8 cellular contexts compared by ENCODE assay signal in the genomic region with DNA sequence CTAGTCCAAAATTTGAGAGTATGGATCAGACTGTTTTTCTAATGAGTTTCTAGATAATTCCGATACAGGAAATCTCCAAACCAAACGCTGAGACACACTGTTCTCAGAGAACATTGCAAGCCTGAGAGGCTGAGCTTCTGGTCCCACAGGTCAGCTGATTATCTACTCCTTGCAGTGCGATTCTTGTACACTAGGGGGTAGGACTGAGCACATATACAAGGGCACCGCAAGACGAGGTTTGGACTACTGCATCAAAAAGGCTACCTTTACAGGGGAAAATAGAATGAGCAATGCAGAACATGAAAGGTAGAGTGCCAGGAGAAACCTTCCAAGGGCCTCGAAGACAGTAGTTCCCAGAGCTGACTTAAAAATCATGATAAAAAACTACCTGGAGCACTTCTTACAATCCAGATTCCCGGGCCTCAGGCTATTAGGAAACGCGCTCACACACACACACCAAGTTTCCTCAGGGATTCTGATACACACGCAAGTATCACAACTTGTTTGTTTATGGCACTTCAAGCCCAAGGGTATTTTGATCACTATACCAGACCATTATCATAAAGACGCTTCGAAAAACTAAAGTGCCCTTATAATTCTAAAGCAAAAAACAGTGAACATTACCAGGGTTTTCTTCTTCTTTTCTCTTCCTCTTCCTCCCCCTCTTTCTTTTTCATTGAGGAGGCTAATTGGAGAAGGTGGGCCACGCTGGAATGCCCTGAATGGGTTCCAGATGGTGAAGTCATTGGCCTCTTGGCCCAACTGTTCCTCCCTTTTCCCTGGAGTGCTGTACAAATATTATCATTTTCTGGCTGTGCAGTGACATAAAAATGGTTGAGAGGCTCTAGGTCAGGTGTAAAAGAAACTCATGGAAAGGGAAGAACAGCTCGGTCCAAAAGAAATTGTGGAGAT.
DNase-seq lines count a peak whose midpoint lies in the region; ATAC-seq, FAIRE-seq and TF ChIP-seq lines count a peak whose summit lies in the region.

No MANE protein-coding gene starts in this region.

- CTCF ChIA-PET in GM12878 (lab: Yijun Ruan, JAX): interaction anchor here (0.7 to 2.1 kb wide), 27 partner anchors 9 to 435 kb away, joined by 3 to 10 read pairs (median 4); no protein-coding TSS in a partner anchor

- no peak for TF ChIP-seq POLR2A in GM12878 (IDR thresholded peaks at IDR 0.05; ENCODE audit: low read depth, low read length)

- H3K4me1 ChIP-seq in DND-41 (ENCODE audit: insufficient read depth, low read length) (no peaks in the 10 kb centered on the region), GM12878 (ENCODE audit: control insufficient read depth, insufficient read depth, low read length) (peaks cover 55% of the 10 kb centered on the region)

- POLR2A ChIA-PET in GM12878 (lab: Charles Lee): interaction anchor here (0.6 kb wide), 1 partner anchor 215 kb away, joined by 3 read pairs; no protein-coding TSS in a partner anchor

- H3K4me3 ChIP-seq in DND-41 (ENCODE audit: low read depth in 1 of 2, low read length in 2 of 2) (no peak overlapping the region), GM12878 (no peak overlapping the region)

- H3K27ac ChIP-seq in DND-41 (ENCODE audit: low read length) (no peak overlapping the region), GM12878 (ENCODE audit: control insufficient read depth, insufficient read depth) (no peak overlapping the region)

- no peaks in the 10 kb centered on the region for H3K27me3 ChIP-seq in DND-41 (ENCODE audit: insufficient read depth, low read length, poor library complexity)
- H3K27me3 ChIP-seq in GM12878 (replicated peaks in 1 of 2; ENCODE audit: control insufficient read depth in 2 of 2, insufficient read depth in 2 of 2, low read length in 1 of 2): no peaks in the 10 kb centered on the region

- TF ChIP-seq RAD21 in GM12878 (IDR thresholded peaks at IDR 0.05; ENCODE audit: insufficient read depth, low read depth, low read length): peak; percentile 70

- in situ Hi-C loops in GM12878 (cut with MboI): no loop called here

- no peak overlapping the region for H2AFZ ChIP-seq in DND-41 (ENCODE audit: low read depth, low read length)
- H2AFZ ChIP-seq in GM12878 (ENCODE audit: control insufficient read depth, low read depth, low read length): no peak overlapping the region

- no peak overlapping the region for H3K4me2 ChIP-seq in DND-41 (ENCODE audit: insufficient read depth, low read length)
- H3K4me2 ChIP-seq in GM12878 (ENCODE audit: control insufficient read depth, insufficient read depth): no peak overlapping the region

- H3K36me3 ChIP-seq in DND-41 (ENCODE audit: insufficient read depth, low read length) (no peaks in the 10 kb centered on the region), GM12878 (ENCODE audit: control insufficient read depth in 2 of 2, insufficient read depth in 2 of 2, low read length in 1 of 2) (no peaks in the 10 kb centered on the region)

- no TSS peak for BruUV-seq in GM12878 (replicated peaks; lab: Mats Ljungman, UMichigan)

- SMC1A ChIA-PET in GM12878 (lab: Charles Lee; ENCODE audit: uncharacterized antibody, unreplicated experiment): interaction anchor here (0.6 to 2.3 kb wide), 12 partner anchors 18 to 434 kb away, joined by 3 to 7 read pairs (median 4); no protein-coding TSS in a partner anchor

- H4K20me1 ChIP-seq in DND-41 (ENCODE audit: insufficient read depth, low read length) (no peaks in the 10 kb centered on the region), GM12878 (ENCODE audit: control insufficient read depth, insufficient read depth) (no peaks in the 10 kb centered on the region)

- H3K9me3 ChIP-seq in DND-41 (ENCODE audit: insufficient read depth, low read length, severe bottlenecking): no peaks in the 10 kb centered on the region
- H3K9me3 ChIP-seq in GM12878 (replicated peaks; ENCODE audit: control insufficient read depth, insufficient read depth, low read length): no peaks in the 10 kb centered on the region

- RAD21 ChIA-PET in GM12878 (lab: Charles Lee; ENCODE audit: unreplicated experiment): interaction anchor here (0.6 to 2.3 kb wide), 6 partner anchors 9 to 220 kb away, joined by 3 to 6 read pairs (median 4); no protein-coding TSS in a partner anchor

- ATAC-seq in DND-41 (ENCODE audit: insufficient read depth, low read depth) (peak; percentile 83), SK-N-SH treated with all-trans-retinoic acid at 6 μM for 48 hours (peak; percentile 76), GM12878 (peak; percentile 57), HG02970 (IDR thresholded peaks at IDR 0.05; ENCODE audit: low FRiP score, unreplicated experiment) (no peak)

- WGBS in GM12878 (ENCODE audit: insufficient coverage, insufficient replicate concordance, low lambda C conversion rate, missing lambda C conversion rate): 81% methylated on average over 14 of the region's 14 CpGs

- TF ChIP-seq CTCF in DND-41 (IDR thresholded peaks at IDR 0.05; ENCODE audit: borderline replicate concordance, extremely low read depth, low read length, poor library complexity, severe bottlenecking): peak; percentile 81
- TF ChIP-seq CTCF in GM12878 (IDR thresholded peaks at IDR 0.05 in 2 of 3, conservative IDR thresholded peaks at IDR 0.05 in 1 of 3; ENCODE audit: control insufficient read depth in 2 of 3, extremely low read depth in 1 of 3, insufficient read depth in 1 of 3, low read depth in 3 of 3, low read length in 3 of 3): peak; percentile 49 to 80 (median 70)

- no peak for TF ChIP-seq EP300 in GM12878 (IDR thresholded peaks at IDR 0.05; ENCODE audit: borderline replicate concordance in 1 of 2, control insufficient read depth in 1 of 2, low read depth in 2 of 2, low read length in 2 of 2)

- no peaks in the 10 kb centered on the region for H3K79me2 ChIP-seq in DND-41 (ENCODE audit: insufficient read depth, low read length)
- H3K79me2 ChIP-seq in GM12878 (ENCODE audit: control insufficient read depth, insufficient read depth, low read length): no peaks in the 10 kb centered on the region

- H3K9ac ChIP-seq in DND-41 (ENCODE audit: low read depth, low read length) (no peak overlapping the region), GM12878 (ENCODE audit: control insufficient read depth, insufficient read depth, low read length) (no peak overlapping the region)

- DNase-seq in DND-41 (peak; percentile 71), HT1080 (ENCODE audit: low read depth) (peak; percentile 68), GM12878 (ENCODE audit: low read depth, low spot score) (no peak), myocyte (ENCODE audit: low read depth) (peak; percentile 44), AG20443 (ENCODE audit: low spot score) (no peak), cerebellum (ENCODE audit: low spot score) (no peak)

- no peak for FAIRE-seq in GM12878 (lab: Jason Lieb, UNC)

- intact Hi-C loops in GM12878 (cut with micrococcal nuclease; ENCODE audit: unreplicated experiment): loop anchor here (1.0 to 5.0 kb wide), 4 partner anchors 42 to 282 kb away; no protein-coding TSS in a partner anchor

TF ChIP-seq in SK-N-SH treated with all-trans-retinoic acid at 6 μM for 48 hours, 23 proteins besides CTCF, POLR2A, EP300 and RAD21 (continues in another document):
- TF ChIP-seq, protein P1, sequence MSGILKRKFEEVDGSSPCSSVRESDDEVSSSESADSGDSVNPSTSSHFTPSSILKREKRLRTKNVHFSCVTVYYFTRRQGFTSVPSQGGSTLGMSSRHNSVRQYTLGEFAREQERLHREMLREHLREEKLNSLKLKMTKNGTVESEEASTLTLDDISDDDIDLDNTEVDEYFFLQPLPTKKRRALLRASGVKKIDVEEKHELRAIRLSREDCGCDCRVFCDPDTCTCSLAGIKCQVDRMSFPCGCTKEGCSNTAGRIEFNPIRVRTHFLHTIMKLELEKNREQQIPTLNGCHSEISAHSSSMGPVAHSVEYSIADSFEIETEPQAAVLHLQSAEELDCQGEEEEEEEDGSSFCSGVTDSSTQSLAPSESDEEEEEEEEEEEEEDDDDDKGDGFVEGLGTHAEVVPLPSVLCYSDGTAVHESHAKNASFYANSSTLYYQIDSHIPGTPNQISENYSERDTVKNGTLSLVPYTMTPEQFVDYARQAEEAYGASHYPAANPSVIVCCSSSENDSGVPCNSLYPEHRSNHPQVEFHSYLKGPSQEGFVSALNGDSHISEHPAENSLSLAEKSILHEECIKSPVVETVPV (CRISPR knock-in tag; IDR thresholded peaks at IDR 0.05): no peak

TF ChIP-seq in GM12878, 131 proteins besides CTCF, POLR2A, EP300 and RAD21 (continues in another document):
- no peak for TF ChIP-seq RFX5 (IDR thresholded peaks at IDR 0.05; ENCODE audit: low read depth, low read length)
- no peak for TF ChIP-seq GATAD2B (conservative IDR thresholded peaks at IDR 0.05; ENCODE audit: low read depth)
- TF ChIP-seq YBX1 (IDR thresholded peaks at IDR 0.05): no peak
- TF ChIP-seq CREM (IDR thresholded peaks at IDR 0.05; ENCODE audit: low read depth): peak; percentile 19; the same call in 1 of the 2 replicates
- no peak for TF ChIP-seq NRF1 (conservative IDR thresholded peaks at IDR 0.05; ENCODE audit: low read depth, low read length)
- no peak for TF ChIP-seq IKZF1 (conservative IDR thresholded peaks at IDR 0.05)
- peak; percentile 46; the same call in 1 of the 2 replicates for TF ChIP-seq SMC3 (IDR thresholded peaks at IDR 0.05; ENCODE audit: borderline replicate concordance, low read length)
- TF ChIP-seq TCF12 (IDR thresholded peaks at IDR 0.05; ENCODE audit: low read depth, low read length): no peak

Comparison
In these comparisons a context has a peak if more than half of its experiments do, and no peak if none do; other contexts are left out.
1. DNase-seq: peak in DND-41 (single experiment), HT1080 (single experiment) and myocyte (single experiment); none in GM12878 (single experiment), AG20443 (single experiment) and cerebellum (single experiment).